In the genomic region with DNA sequence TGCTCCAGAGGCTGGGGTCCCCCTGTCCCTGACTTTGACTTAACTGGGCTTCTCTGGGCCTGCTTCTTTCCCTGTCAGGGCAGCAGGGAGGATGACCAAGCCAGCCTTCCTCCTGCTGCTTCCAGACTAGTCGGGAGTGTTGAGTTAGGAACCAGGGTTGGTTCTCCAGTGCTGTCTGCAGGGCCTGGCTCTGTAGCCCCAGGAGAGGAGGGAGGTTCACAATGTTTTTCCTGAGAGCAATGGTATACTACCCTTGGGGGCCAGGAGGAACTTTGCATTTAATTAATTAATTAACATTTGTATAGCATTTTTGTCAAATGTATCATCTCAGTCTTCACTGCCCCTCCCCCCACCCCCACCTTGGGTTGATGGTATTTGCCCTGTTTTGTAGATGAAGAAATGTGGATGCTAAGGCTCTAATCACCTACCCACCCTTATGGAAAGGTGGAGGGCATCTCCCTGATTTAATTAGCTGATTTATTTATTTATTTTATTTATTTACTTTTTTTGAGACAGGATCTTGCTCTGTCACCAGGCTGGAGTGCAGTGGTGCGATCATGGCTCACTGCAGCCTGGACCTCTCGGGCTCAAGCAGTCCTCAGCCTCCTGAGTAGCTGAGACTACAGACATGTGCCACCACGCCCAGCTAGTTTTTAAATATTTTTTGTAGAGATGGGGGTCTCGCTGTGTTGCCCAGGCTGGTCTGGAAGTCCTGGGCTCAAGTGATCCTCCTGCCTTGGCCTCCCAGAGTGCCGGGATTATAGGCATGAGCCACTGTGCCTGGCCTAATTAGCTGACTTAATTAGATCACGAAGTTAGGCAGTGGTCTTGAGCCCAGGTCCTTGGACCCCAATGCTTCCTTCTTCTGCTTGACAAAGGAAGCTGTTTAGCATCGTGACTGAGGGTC, we compare ENCODE assay signal across 1 cellular context.
TF ChIP-seq lines count a peak whose summit lies in the region.

No MANE protein-coding gene starts in this region.

TF ChIP-seq in HepG2, 621 proteins besides CTCF, POLR2A, EP300 and RAD21:
- TF ChIP-seq E2F2 (CRISPR knock-in tag; IDR thresholded peaks at IDR 0.05; ENCODE audit: borderline replicate concordance) (no peak), SMARCC2 (IDR thresholded peaks at IDR 0.05) (no peak), ZNF432 (CRISPR knock-in tag; IDR thresholded peaks at IDR 0.05; ENCODE audit: borderline replicate concordance) (no peak), AHR (CRISPR knock-in tag; IDR thresholded peaks at IDR 0.05) (no peak), DMTF1 (CRISPR knock-in tag; IDR thresholded peaks at IDR 0.05) (no peak), ZNF138 (CRISPR knock-in tag; IDR thresholded peaks at IDR 0.05; ENCODE audit: low read depth) (no peak), ZNF639 (CRISPR knock-in tag; conservative IDR thresholded peaks at IDR 0.05) (no peak), IRX3 (CRISPR knock-in tag; IDR thresholded peaks at IDR 0.05; ENCODE audit: borderline replicate concordance, low read depth) (no peak), FOXO1 (CRISPR knock-in tag; IDR thresholded peaks at IDR 0.05) (no peak), HDAC6 (IDR thresholded peaks at IDR 0.05; ENCODE audit: low read depth, low read length) (no peak), ZNF768 (CRISPR knock-in tag; IDR thresholded peaks at IDR 0.05) (no peak), FOSL2 (CRISPR knock-in tag; IDR thresholded peaks at IDR 0.05) (no peak), ZNF281 (CRISPR knock-in tag; IDR thresholded peaks at IDR 0.05; ENCODE audit: borderline replicate concordance) (0 out of 2 replicates have a peak, but pooled peaks have one; percentile 20), GZF1 (CRISPR knock-in tag; IDR thresholded peaks at IDR 0.05) (no peak), ZNF800 (CRISPR knock-in tag; IDR thresholded peaks at IDR 0.05) (no peak), RFXANK (CRISPR knock-in tag; IDR thresholded peaks at IDR 0.05) (no peak)
- TF ChIP-seq, protein P1, sequence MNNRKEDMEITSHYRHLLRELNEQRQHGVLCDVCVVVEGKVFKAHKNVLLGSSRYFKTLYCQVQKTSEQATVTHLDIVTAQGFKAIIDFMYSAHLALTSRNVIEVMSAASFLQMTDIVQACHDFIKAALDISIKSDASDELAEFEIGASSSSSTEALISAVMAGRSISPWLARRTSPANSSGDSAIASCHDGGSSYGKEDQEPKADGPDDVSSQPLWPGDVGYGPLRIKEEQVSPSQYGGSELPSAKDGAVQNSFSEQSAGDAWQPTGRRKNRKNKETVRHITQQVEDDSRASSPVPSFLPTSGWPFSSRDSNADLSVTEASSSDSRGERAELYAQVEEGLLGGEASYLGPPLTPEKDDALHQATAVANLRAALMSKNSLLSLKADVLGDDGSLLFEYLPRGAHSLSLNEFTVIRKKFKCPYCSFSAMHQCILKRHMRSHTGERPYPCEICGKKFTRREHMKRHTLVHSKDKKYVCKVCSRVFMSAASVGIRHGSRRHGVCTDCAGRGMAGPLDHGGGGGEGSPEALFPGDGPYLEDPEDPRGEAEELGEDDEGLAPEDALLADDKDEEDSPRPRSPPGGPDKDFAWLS (CRISPR knock-in tag; IDR thresholded peaks at IDR 0.05; ENCODE audit: borderline replicate concordance), result no peak
- TF ChIP-seq, protein P2, sequence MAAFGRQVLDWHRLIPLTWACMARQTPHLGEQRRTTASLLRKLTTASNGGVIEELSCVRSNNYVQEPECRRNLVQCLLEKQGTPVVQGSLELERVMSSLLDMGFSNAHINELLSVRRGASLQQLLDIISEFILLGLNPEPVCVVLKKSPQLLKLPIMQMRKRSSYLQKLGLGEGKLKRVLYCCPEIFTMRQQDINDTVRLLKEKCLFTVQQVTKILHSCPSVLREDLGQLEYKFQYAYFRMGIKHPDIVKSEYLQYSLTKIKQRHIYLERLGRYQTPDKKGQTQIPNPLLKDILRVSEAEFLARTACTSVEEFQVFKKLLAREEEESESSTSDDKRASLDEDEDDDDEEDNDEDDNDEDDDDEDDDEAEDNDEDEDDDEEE (CRISPR knock-in tag; IDR thresholded peaks at IDR 0.05), result 0 out of 2 replicates have a peak, but pooled peaks have one; percentile 47
